In the genomic region with DNA sequence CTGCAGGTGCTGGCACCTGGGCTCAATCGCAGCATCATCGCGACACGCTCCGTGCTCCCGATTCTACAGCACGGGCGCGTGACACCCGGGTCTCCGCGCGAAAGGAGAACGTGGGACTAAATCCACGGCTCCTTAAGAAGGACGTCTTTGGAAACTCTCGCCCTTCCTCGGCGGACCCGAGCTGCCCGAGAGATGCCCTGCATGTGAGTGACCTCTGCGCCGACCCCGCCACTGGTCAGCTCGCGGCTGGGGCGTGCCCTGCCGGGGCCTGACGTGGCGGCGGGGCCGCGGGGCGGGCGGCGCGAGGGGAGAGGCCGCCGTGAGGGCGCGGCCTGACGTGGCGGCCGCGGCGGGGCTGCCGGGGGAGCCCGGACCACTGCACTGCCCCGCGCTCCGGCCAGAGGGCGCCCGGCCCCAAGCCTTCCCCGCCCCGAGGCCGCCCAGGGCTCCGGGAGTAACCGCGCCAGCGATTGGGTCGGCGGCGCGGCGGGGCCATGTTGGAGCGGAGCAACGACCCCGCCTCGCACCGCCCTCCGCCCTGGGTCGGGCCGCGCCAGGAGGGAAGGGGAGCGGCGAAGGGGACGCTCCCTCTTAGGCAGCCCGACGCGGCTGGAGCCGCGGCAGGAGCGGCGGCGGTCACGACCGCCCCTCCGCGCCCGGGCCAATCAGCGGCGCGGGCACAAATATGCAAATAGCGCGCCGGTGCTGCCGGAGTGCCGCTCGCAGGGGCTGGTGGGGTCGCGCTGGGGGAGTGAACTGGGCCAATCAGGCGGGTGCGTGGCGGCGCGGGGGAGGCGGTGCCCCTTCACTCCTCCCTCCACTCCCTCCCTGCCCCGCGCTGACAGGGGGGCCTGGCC, we compare ENCODE assay signal across 1 cellular context.
TF ChIP-seq lines count a peak whose summit lies in the region.

No MANE protein-coding gene starts in this region.

TF ChIP-seq in HepG2, 621 proteins besides CTCF, POLR2A, EP300 and RAD21 (continued from another document and continues in another):
- TF ChIP-seq ZNF143 (CRISPR knock-in tag; IDR thresholded peaks at IDR 0.05) (peak; percentile 60; the same call in 1 of the 2 replicates), NFE2L1 (CRISPR knock-in tag; IDR thresholded peaks at IDR 0.05; ENCODE audit: borderline replicate concordance) (no peak), MXD3 (CRISPR knock-in tag; IDR thresholded peaks at IDR 0.05) (peak; percentile 72), SMAD1 (CRISPR knock-in tag; IDR thresholded peaks at IDR 0.05; ENCODE audit: borderline replicate concordance, low read depth) (no peak; the same call in 1 of the 2 replicates), DNMT1 (CRISPR knock-in tag; IDR thresholded peaks at IDR 0.05) (peak; percentile 50; the same call in 1 of the 2 replicates), MAFK (conservative IDR thresholded peaks at IDR 0.05 in 1 of 2, IDR thresholded peaks at IDR 0.05 in 1 of 2; ENCODE audit: low read length in 2 of 2) (no peak), ZNF354B (CRISPR knock-in tag; IDR thresholded peaks at IDR 0.05) (peak; percentile 57; the same call in 1 of the 2 replicates), ZNF431 (CRISPR knock-in tag; IDR thresholded peaks at IDR 0.05; ENCODE audit: borderline replicate concordance, low read depth) (peak; percentile 51; the same call in 1 of the 2 replicates), ZNF543 (CRISPR knock-in tag; IDR thresholded peaks at IDR 0.05) (0 out of 2 replicates have a peak, but pooled peaks have one; percentile 62), TP53 (CRISPR knock-in tag; conservative IDR thresholded peaks at IDR 0.05) (0 out of 2 replicates have a peak, but pooled peaks have one; percentile 58), BRCA1 (CRISPR knock-in tag; IDR thresholded peaks at IDR 0.05) (peak; percentile 19; the same call in 1 of the 2 replicates), ZNF275 (CRISPR knock-in tag; IDR thresholded peaks at IDR 0.05; ENCODE audit: borderline replicate concordance) (no peak), CHD2 (IDR thresholded peaks at IDR 0.05; ENCODE audit: low read depth, low read length) (0 out of 2 replicates have a peak, but pooled peaks have one; percentile 12), ZNF12 (CRISPR knock-in tag; IDR thresholded peaks at IDR 0.05) (peak; percentile 71; the same call in 1 of the 2 replicates), ESRRA (CRISPR knock-in tag; IDR thresholded peaks at IDR 0.05; ENCODE audit: low read depth) (peak; percentile 88; the same call in 1 of the 2 replicates), CBX5 (CRISPR knock-in tag; IDR thresholded peaks at IDR 0.05; ENCODE audit: borderline replicate concordance) (0 out of 2 replicates have a peak, but pooled peaks have one; percentile 42), ZNF225 (CRISPR knock-in tag; IDR thresholded peaks at IDR 0.05) (peak; percentile 87), MYPOP (CRISPR knock-in tag; IDR thresholded peaks at IDR 0.05) (0 out of 2 replicates have a peak, but pooled peaks have one; percentile 52), ZNF768 (CRISPR knock-in tag; IDR thresholded peaks at IDR 0.05) (peak; percentile 62; the same call in 1 of the 2 replicates), CHCHD3 (CRISPR knock-in tag; IDR thresholded peaks at IDR 0.05) (no peak), ZNF432 (CRISPR knock-in tag; IDR thresholded peaks at IDR 0.05; ENCODE audit: borderline replicate concordance) (no peak), FOXP1 (IDR thresholded peaks at IDR 0.05) (no peak), FOXP1 (CRISPR knock-in tag; IDR thresholded peaks at IDR 0.05) (0 out of 2 replicates have a peak, but pooled peaks have one; percentile 2), ZNF333 (CRISPR knock-in tag; IDR thresholded peaks at IDR 0.05; ENCODE audit: borderline replicate concordance) (no peak), ZNF678 (CRISPR knock-in tag; IDR thresholded peaks at IDR 0.05) (peak; percentile 35; the same call in 1 of the 2 replicates), GRHL1 (CRISPR knock-in tag; conservative IDR thresholded peaks at IDR 0.05) (no peak), HNRNPH1 (optimal IDR thresholded peaks at IDR 0.05; ENCODE audit: low read depth, low read length) (no peak), TBX2 (CRISPR knock-in tag; IDR thresholded peaks at IDR 0.05; ENCODE audit: borderline replicate concordance) (peak; percentile 69; the same call in 1 of the 2 replicates), MED1 (CRISPR knock-in tag; IDR thresholded peaks at IDR 0.05) (peak; percentile 63), SMARCE1 (IDR thresholded peaks at IDR 0.05; ENCODE audit: borderline replicate concordance) (no peak), ARNT2 (CRISPR knock-in tag; IDR thresholded peaks at IDR 0.05; ENCODE audit: low read depth) (peak; percentile 7; the same call in 1 of the 2 replicates), ZNF34 (CRISPR knock-in tag; IDR thresholded peaks at IDR 0.05; ENCODE audit: borderline replicate concordance) (no peak), ZNF484 (CRISPR knock-in tag; IDR thresholded peaks at IDR 0.05; ENCODE audit: borderline replicate concordance, low read depth) (no peak), ZNF616 (CRISPR knock-in tag; IDR thresholded peaks at IDR 0.05; ENCODE audit: low read depth) (0 out of 2 replicates have a peak, but pooled peaks have one; percentile 35), ZNF792 (CRISPR knock-in tag; IDR thresholded peaks at IDR 0.05) (peak; percentile 82), ZNF547 (CRISPR knock-in tag; IDR thresholded peaks at IDR 0.05) (peak; percentile 71; the same call in 1 of the 2 replicates), ZNF256 (CRISPR knock-in tag; conservative IDR thresholded peaks at IDR 0.05) (peak; percentile 77; the same call in 1 of the 2 replicates), KDM4B (CRISPR knock-in tag; IDR thresholded peaks at IDR 0.05) (peak; percentile 46; the same call in 1 of the 2 replicates), MTERF4 (CRISPR knock-in tag; IDR thresholded peaks at IDR 0.05) (peak; percentile 92; the same call in 1 of the 2 replicates), ZNF572 (CRISPR knock-in tag; IDR thresholded peaks at IDR 0.05) (no peak), ZNF615 (CRISPR knock-in tag; IDR thresholded peaks at IDR 0.05; ENCODE audit: borderline replicate concordance) (no peak)
- TF ChIP-seq, protein P1, sequence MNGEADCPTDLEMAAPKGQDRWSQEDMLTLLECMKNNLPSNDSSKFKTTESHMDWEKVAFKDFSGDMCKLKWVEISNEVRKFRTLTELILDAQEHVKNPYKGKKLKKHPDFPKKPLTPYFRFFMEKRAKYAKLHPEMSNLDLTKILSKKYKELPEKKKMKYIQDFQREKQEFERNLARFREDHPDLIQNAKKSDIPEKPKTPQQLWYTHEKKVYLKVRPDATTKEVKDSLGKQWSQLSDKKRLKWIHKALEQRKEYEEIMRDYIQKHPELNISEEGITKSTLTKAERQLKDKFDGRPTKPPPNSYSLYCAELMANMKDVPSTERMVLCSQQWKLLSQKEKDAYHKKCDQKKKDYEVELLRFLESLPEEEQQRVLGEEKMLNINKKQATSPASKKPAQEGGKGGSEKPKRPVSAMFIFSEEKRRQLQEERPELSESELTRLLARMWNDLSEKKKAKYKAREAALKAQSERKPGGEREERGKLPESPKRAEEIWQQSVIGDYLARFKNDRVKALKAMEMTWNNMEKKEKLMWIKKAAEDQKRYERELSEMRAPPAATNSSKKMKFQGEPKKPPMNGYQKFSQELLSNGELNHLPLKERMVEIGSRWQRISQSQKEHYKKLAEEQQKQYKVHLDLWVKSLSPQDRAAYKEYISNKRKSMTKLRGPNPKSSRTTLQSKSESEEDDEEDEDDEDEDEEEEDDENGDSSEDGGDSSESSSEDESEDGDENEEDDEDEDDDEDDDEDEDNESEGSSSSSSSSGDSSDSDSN (CRISPR knock-in tag; IDR thresholded peaks at IDR 0.05): peak; percentile 90; the same call in 1 of the 2 replicates
- TF ChIP-seq, protein P2, sequence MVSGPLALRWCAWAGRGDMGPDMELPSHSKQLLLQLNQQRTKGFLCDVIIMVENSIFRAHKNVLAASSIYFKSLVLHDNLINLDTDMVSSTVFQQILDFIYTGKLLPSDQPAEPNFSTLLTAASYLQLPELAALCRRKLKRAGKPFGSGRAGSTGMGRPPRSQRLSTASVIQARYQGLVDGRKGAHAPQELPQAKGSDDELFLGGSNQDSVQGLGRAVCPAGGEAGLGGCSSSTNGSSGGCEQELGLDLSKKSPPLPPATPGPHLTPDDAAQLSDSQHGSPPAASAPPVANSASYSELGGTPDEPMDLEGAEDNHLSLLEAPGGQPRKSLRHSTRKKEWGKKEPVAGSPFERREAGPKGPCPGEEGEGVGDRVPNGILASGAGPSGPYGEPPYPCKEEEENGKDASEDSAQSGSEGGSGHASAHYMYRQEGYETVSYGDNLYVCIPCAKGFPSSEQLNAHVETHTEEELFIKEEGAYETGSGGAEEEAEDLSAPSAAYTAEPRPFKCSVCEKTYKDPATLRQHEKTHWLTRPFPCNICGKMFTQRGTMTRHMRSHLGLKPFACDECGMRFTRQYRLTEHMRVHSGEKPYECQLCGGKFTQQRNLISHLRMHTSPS (CRISPR knock-in tag; IDR thresholded peaks at IDR 0.05; ENCODE audit: low read depth): peak; percentile 79
- TF ChIP-seq, protein P3, sequence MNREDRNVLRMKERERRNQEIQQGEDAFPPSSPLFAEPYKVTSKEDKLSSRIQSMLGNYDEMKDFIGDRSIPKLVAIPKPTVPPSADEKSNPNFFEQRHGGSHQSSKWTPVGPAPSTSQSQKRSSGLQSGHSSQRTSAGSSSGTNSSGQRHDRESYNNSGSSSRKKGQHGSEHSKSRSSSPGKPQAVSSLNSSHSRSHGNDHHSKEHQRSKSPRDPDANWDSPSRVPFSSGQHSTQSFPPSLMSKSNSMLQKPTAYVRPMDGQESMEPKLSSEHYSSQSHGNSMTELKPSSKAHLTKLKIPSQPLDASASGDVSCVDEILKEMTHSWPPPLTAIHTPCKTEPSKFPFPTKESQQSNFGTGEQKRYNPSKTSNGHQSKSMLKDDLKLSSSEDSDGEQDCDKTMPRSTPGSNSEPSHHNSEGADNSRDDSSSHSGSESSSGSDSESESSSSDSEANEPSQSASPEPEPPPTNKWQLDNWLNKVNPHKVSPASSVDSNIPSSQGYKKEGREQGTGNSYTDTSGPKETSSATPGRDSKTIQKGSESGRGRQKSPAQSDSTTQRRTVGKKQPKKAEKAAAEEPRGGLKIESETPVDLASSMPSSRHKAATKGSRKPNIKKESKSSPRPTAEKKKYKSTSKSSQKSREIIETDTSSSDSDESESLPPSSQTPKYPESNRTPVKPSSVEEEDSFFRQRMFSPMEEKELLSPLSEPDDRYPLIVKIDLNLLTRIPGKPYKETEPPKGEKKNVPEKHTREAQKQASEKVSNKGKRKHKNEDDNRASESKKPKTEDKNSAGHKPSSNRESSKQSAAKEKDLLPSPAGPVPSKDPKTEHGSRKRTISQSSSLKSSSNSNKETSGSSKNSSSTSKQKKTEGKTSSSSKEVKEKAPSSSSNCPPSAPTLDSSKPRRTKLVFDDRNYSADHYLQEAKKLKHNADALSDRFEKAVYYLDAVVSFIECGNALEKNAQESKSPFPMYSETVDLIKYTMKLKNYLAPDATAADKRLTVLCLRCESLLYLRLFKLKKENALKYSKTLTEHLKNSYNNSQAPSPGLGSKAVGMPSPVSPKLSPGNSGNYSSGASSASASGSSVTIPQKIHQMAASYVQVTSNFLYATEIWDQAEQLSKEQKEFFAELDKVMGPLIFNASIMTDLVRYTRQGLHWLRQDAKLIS (CRISPR knock-in tag; IDR thresholded peaks at IDR 0.05): 0 out of 2 replicates have a peak, but pooled peaks have one; percentile 46
- TF ChIP-seq, protein P4, sequence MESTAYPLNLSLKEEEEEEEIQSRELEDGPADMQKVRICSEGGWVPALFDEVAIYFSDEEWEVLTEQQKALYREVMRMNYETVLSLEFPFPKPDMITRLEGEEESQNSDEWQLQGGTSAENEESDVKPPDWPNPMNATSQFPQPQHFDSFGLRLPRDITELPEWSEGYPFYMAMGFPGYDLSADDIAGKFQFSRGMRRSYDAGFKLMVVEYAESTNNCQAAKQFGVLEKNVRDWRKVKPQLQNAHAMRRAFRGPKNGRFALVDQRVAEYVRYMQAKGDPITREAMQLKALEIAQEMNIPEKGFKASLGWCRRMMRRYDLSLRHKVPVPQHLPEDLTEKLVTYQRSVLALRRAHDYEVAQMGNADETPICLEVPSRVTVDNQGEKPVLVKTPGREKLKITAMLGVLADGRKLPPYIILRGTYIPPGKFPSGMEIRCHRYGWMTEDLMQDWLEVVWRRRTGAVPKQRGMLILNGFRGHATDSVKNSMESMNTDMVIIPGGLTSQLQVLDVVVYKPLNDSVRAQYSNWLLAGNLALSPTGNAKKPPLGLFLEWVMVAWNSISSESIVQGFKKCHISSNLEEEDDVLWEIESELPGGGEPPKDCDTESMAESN (CRISPR knock-in tag; conservative IDR thresholded peaks at IDR 0.05): peak; percentile 49; the same call in 1 of the 2 replicates
